In the genomic region with DNA sequence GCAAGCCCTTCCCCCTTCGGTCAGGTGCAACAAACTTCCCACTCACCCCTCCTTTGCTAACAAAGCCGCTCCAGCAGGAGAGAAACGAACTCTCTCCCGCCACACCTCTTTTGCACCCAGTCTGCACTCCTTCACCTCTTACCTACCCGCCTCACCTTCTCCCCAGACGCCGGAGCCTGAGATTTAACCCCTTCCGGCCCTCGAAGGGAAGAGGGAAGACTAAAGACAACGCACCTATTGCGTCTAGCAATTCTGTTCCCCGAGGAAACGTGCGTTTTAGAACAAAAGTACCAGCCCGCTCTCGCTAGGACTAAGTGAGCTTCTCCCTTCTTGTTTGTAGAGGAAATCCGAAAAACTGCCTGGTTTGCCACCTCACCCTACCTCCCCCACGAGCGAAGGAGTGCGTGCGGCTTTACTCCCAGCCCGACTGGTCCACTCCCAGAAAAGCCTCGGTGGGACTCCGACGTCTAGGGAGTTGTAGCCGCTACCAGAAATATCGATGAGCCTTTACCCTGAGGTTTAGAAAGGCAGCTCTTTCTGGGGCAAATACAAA, we compare ENCODE assay signal across 1 cellular context.
TF ChIP-seq lines count a peak whose summit lies in the region.

No MANE protein-coding gene starts in this region.

TF ChIP-seq in K562, 482 proteins besides CTCF, POLR2A, EP300 and RAD21 (continued from another document and continues in another):
- TF ChIP-seq, protein P1, sequence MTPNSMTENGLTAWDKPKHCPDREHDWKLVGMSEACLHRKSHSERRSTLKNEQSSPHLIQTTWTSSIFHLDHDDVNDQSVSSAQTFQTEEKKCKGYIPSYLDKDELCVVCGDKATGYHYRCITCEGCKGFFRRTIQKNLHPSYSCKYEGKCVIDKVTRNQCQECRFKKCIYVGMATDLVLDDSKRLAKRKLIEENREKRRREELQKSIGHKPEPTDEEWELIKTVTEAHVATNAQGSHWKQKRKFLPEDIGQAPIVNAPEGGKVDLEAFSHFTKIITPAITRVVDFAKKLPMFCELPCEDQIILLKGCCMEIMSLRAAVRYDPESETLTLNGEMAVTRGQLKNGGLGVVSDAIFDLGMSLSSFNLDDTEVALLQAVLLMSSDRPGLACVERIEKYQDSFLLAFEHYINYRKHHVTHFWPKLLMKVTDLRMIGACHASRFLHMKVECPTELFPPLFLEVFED (CRISPR knock-in tag; conservative IDR thresholded peaks at IDR 0.05): no peak
- TF ChIP-seq ETV5 (CRISPR knock-in tag; IDR thresholded peaks at IDR 0.05; ENCODE audit: low read depth): no peak
- TF ChIP-seq, protein P2, sequence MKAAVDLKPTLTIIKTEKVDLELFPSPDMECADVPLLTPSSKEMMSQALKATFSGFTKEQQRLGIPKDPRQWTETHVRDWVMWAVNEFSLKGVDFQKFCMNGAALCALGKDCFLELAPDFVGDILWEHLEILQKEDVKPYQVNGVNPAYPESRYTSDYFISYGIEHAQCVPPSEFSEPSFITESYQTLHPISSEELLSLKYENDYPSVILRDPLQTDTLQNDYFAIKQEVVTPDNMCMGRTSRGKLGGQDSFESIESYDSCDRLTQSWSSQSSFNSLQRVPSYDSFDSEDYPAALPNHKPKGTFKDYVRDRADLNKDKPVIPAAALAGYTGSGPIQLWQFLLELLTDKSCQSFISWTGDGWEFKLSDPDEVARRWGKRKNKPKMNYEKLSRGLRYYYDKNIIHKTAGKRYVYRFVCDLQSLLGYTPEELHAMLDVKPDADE (conservative IDR thresholded peaks at IDR 0.05; ENCODE audit: control insufficient read depth, low read depth, low read length): no peak; the same call in 1 of the 2 replicates
- TF ChIP-seq, protein P3, sequence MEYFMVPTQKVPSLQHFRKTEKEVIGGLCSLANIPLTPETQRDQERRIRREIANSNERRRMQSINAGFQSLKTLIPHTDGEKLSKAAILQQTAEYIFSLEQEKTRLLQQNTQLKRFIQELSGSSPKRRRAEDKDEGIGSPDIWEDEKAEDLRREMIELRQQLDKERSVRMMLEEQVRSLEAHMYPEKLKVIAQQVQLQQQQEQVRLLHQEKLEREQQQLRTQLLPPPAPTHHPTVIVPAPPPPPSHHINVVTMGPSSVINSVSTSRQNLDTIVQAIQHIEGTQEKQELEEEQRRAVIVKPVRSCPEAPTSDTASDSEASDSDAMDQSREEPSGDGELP (CRISPR knock-in tag; IDR thresholded peaks at IDR 0.05; ENCODE audit: borderline replicate concordance): no peak
- TF ChIP-seq, protein P4, sequence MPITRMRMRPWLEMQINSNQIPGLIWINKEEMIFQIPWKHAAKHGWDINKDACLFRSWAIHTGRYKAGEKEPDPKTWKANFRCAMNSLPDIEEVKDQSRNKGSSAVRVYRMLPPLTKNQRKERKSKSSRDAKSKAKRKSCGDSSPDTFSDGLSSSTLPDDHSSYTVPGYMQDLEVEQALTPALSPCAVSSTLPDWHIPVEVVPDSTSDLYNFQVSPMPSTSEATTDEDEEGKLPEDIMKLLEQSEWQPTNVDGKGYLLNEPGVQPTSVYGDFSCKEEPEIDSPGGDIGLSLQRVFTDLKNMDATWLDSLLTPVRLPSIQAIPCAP (CRISPR knock-in tag; IDR thresholded peaks at IDR 0.05; ENCODE audit: borderline replicate concordance): 0 out of 2 replicates have a peak, but pooled peaks have one; percentile 73
- no peak for TF ChIP-seq ZC3H8 (IDR thresholded peaks at IDR 0.05)
- TF ChIP-seq CBX8 (IDR thresholded peaks at IDR 0.05; ENCODE audit: borderline replicate concordance, extremely low read depth, low read depth, low read length, poor library complexity, severe bottlenecking): no peak
- TF ChIP-seq C11orf30 (IDR thresholded peaks at IDR 0.05; ENCODE audit: low read depth): peak; percentile 99
- TF ChIP-seq BCOR (IDR thresholded peaks at IDR 0.05): peak; percentile 85
- peak; percentile 68 for TF ChIP-seq JUND (IDR thresholded peaks at IDR 0.05; ENCODE audit: borderline replicate concordance, low read depth, low read length)
- TF ChIP-seq JUND (tag; IDR thresholded peaks at IDR 0.05; ENCODE audit: borderline replicate concordance, low read depth, low read length): peak; percentile 64; the same call in 1 of the 3 replicates
- TF ChIP-seq RNF2 (IDR thresholded peaks at IDR 0.05): peak; percentile 75; the same call in 1 of the 2 replicates
- TF ChIP-seq, protein P5, sequence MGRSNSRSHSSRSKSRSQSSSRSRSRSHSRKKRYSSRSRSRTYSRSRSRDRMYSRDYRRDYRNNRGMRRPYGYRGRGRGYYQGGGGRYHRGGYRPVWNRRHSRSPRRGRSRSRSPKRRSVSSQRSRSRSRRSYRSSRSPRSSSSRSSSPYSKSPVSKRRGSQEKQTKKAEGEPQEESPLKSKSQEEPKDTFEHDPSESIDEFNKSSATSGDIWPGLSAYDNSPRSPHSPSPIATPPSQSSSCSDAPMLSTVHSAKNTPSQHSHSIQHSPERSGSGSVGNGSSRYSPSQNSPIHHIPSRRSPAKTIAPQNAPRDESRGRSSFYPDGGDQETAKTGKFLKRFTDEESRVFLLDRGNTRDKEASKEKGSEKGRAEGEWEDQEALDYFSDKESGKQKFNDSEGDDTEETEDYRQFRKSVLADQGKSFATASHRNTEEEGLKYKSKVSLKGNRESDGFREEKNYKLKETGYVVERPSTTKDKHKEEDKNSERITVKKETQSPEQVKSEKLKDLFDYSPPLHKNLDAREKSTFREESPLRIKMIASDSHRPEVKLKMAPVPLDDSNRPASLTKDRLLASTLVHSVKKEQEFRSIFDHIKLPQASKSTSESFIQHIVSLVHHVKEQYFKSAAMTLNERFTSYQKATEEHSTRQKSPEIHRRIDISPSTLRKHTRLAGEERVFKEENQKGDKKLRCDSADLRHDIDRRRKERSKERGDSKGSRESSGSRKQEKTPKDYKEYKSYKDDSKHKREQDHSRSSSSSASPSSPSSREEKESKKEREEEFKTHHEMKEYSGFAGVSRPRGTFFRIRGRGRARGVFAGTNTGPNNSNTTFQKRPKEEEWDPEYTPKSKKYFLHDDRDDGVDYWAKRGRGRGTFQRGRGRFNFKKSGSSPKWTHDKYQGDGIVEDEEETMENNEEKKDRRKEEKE (IDR thresholded peaks at IDR 0.05; ENCODE audit: borderline replicate concordance in 1 of 2, control insufficient read depth in 1 of 2, low read depth in 2 of 2, low read length in 1 of 2): peak in 1 of 2 experiments; percentile 96; a peak in 2 of 4 replicates
- TF ChIP-seq MTA3 (IDR thresholded peaks at IDR 0.05; ENCODE audit: borderline replicate concordance): peak; percentile 35; the same call in 1 of the 2 replicates
- TF ChIP-seq, protein P6, sequence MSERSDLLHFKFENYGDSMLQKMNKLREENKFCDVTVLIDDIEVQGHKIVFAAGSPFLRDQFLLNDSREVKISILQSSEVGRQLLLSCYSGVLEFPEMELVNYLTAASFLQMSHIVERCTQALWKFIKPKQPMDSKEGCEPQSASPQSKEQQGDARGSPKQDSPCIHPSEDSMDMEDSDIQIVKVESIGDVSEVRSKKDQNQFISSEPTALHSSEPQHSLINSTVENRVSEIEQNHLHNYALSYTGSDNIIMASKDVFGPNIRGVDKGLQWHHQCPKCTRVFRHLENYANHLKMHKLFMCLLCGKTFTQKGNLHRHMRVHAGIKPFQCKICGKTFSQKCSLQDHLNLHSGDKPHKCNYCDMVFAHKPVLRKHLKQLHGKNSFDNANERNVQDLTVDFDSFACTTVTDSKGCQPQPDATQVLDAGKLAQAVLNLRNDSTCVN (CRISPR knock-in tag; IDR thresholded peaks at IDR 0.05): no peak
- peak; percentile 67 to 78; a peak in 3 of 4 replicates for TF ChIP-seq FOXK2 (conservative IDR thresholded peaks at IDR 0.05 in 1 of 2, IDR thresholded peaks at IDR 0.05 in 1 of 2; ENCODE audit: low read depth in 2 of 2)
- TF ChIP-seq EP400 (IDR thresholded peaks at IDR 0.05): peak; percentile 87
- TF ChIP-seq HCFC1 (IDR thresholded peaks at IDR 0.05; ENCODE audit: low read depth, low read length): peak; percentile 84
- 0 out of 2 replicates have a peak, but pooled peaks have one; percentile 44 for TF ChIP-seq ZC3H11A (IDR thresholded peaks at IDR 0.05; ENCODE audit: low read depth, low read length)
- TF ChIP-seq, protein P7, sequence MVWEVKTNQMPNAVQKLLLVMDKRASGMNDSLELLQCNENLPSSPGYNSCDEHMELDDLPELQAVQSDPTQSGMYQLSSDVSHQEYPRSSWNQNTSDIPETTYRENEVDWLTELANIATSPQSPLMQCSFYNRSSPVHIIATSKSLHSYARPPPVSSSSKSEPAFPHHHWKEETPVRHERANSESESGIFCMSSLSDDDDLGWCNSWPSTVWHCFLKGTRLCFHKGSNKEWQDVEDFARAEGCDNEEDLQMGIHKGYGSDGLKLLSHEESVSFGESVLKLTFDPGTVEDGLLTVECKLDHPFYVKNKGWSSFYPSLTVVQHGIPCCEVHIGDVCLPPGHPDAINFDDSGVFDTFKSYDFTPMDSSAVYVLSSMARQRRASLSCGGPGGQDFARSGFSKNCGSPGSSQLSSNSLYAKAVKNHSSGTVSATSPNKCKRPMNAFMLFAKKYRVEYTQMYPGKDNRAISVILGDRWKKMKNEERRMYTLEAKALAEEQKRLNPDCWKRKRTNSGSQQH (CRISPR knock-in tag; IDR thresholded peaks at IDR 0.05): peak; percentile 62
- TF ChIP-seq TBP (optimal IDR thresholded peaks at IDR 0.05; ENCODE audit: low read depth, low read length): peak; percentile 70
- TF ChIP-seq, protein P8, sequence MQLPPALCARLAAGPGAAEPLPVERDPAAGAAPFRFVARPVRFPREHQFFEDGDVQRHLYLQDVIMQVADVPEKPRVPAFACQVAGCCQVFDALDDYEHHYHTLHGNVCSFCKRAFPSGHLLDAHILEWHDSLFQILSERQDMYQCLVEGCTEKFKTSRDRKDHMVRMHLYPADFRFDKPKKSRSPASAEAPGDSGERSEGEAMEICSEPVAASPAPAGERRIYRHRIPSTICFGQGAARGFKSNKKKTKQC (CRISPR knock-in tag; IDR thresholded peaks at IDR 0.05): peak; percentile 39; the same call in 1 of the 2 replicates
- peak; percentile 72 for TF ChIP-seq SAP30 (IDR thresholded peaks at IDR 0.05; ENCODE audit: borderline replicate concordance, insufficient read depth, low read depth, low read length, poor library complexity, severe bottlenecking)
- TF ChIP-seq CXXC5 (CRISPR knock-in tag; IDR thresholded peaks at IDR 0.05): peak; percentile 81
- TF ChIP-seq, protein P9, sequence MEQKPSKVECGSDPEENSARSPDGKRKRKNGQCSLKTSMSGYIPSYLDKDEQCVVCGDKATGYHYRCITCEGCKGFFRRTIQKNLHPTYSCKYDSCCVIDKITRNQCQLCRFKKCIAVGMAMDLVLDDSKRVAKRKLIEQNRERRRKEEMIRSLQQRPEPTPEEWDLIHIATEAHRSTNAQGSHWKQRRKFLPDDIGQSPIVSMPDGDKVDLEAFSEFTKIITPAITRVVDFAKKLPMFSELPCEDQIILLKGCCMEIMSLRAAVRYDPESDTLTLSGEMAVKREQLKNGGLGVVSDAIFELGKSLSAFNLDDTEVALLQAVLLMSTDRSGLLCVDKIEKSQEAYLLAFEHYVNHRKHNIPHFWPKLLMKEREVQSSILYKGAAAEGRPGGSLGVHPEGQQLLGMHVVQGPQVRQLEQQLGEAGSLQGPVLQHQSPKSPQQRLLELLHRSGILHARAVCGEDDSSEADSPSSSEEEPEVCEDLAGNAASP (IDR thresholded peaks at IDR 0.05): no peak
- peak; percentile 35; the same call in 1 of the 2 replicates for TF ChIP-seq POLR2H (tag; IDR thresholded peaks at IDR 0.05; ENCODE audit: low read depth)
- TF ChIP-seq, protein P10, sequence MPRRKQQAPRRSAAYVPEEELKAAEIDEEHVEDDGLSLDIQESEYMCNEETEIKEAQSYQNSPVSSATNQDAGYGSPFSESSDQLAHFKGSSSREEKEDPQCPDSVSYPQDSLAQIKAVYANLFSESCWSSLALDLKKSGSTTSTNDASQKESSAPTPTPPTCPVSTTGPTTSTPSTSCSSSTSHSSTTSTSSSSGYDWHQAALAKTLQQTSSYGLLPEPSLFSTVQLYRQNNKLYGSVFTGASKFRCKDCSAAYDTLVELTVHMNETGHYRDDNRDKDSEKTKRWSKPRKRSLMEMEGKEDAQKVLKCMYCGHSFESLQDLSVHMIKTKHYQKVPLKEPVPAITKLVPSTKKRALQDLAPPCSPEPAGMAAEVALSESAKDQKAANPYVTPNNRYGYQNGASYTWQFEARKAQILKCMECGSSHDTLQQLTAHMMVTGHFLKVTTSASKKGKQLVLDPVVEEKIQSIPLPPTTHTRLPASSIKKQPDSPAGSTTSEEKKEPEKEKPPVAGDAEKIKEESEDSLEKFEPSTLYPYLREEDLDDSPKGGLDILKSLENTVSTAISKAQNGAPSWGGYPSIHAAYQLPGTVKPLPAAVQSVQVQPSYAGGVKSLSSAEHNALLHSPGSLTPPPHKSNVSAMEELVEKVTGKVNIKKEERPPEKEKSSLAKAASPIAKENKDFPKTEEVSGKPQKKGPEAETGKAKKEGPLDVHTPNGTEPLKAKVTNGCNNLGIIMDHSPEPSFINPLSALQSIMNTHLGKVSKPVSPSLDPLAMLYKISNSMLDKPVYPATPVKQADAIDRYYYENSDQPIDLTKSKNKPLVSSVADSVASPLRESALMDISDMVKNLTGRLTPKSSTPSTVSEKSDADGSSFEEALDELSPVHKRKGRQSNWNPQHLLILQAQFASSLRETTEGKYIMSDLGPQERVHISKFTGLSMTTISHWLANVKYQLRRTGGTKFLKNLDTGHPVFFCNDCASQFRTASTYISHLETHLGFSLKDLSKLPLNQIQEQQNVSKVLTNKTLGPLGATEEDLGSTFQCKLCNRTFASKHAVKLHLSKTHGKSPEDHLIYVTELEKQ (CRISPR knock-in tag; IDR thresholded peaks at IDR 0.05): no peak
- TF ChIP-seq FOXA3 (CRISPR knock-in tag; conservative IDR thresholded peaks at IDR 0.05 in 1 of 2, IDR thresholded peaks at IDR 0.05 in 1 of 2): no peak
- TF ChIP-seq, protein P11, sequence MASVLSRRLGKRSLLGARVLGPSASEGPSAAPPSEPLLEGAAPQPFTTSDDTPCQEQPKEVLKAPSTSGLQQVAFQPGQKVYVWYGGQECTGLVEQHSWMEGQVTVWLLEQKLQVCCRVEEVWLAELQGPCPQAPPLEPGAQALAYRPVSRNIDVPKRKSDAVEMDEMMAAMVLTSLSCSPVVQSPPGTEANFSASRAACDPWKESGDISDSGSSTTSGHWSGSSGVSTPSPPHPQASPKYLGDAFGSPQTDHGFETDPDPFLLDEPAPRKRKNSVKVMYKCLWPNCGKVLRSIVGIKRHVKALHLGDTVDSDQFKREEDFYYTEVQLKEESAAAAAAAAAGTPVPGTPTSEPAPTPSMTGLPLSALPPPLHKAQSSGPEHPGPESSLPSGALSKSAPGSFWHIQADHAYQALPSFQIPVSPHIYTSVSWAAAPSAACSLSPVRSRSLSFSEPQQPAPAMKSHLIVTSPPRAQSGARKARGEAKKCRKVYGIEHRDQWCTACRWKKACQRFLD (CRISPR knock-in tag; IDR thresholded peaks at IDR 0.05): peak; percentile 82
- peak; percentile 95 for TF ChIP-seq GABPA (tag; conservative IDR thresholded peaks at IDR 0.05; ENCODE audit: low read depth)
- TF ChIP-seq ZNF3 (CRISPR knock-in tag; IDR thresholded peaks at IDR 0.05): no peak
- peak; percentile 18; the same call in 1 of the 2 replicates for TF ChIP-seq SP1 (CRISPR knock-in tag; IDR thresholded peaks at IDR 0.05)
- TF ChIP-seq NCOA6 (IDR thresholded peaks at IDR 0.05): peak; percentile 78
- peak; percentile 86 to 88; a peak in 3 of 4 replicates for TF ChIP-seq SIN3A (IDR thresholded peaks at IDR 0.05; ENCODE audit: borderline replicate concordance in 2 of 2, control insufficient read depth in 1 of 2, low read depth in 2 of 2, low read length in 2 of 2)
- peak in 1 of 2 experiments; percentile 99; a peak in 2 of 4 replicates for TF ChIP-seq TRIM24 (IDR thresholded peaks at IDR 0.05)
- peak; percentile 39; the same call in 1 of the 2 replicates for TF ChIP-seq THRAP3 (IDR thresholded peaks at IDR 0.05; ENCODE audit: borderline replicate concordance)
